Comparison of ENCODE assay signal across 19 cellular contexts in the genomic region with DNA sequence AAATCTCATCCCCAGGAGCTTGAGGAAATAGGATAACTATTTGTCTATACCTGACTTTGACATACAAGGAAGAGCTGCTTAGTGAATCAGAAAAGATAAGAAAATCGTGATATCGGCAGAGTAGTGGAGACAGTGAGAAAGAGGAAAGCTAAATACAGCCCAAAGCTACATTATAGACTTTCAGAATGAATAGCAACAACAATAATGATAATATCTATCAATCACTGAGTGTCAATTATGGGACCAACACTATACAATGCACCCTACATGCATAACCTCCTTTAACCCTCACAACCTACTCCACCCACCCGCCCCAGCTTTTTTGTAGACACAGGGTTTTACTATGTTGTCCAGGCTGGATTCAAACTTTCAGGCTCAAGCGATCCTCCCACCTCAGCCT.
DNase-seq lines count a peak whose midpoint lies in the region; ATAC-seq and TF ChIP-seq lines count a peak whose summit lies in the region.
"Had no signal": no experiment of that assay in that cellular context is flagged by ENCODE, and none has a peak within 500 bp of the region (broad histone marks: within the 10 kb centered on the region; RNA-seq: fewer than 3 reads in every experiment).

No MANE protein-coding gene starts in this region.

- peak overlapping the region; percentile 51; the same call in 1 of the 2 replicates for H3K27ac ChIP-seq in C4-2B

- peaks cover 5% of the 10 kb centered on the region for H3K9me3 Mint-ChIP-seq in stimulated activated effector memory CD8-positive, alpha-beta T cell treated with anti-CD3 and anti-CD28 coated beads, Interleukin-12 subunit alpha, Interleukin-12 subunit beta, amount 100 ng/mL, for 72 hours
- H3K9me3 Mint-ChIP-seq: CD4-positive, alpha-beta T cell; T-cell had no signal

- ATAC-seq in GM18909 (IDR thresholded peaks at IDR 0.05; ENCODE audit: poor library complexity, unreplicated experiment) = peak; percentile 37
- ATAC-seq in HG03378 (IDR thresholded peaks at IDR 0.05; ENCODE audit: unreplicated experiment) = peak; percentile 44
- ATAC-seq in stimulated activated effector memory CD8-positive, alpha-beta T cell treated with anti-CD3 and anti-CD28 coated beads, Interleukin-12 subunit alpha, Interleukin-12 subunit beta, amount 100 ng/mL, for 72 hours = no peak
- ATAC-seq in omental fat pad (ENCODE audit: low FRiP score) = no peak
- ATAC-seq in Right ventricle myocardium inferior = no peak
- ATAC-seq: T-cell had no signal

- no peaks in the 10 kb centered on the region for H3K36me3 Mint-ChIP-seq in stimulated activated effector memory CD8-positive, alpha-beta T cell treated with anti-CD3 and anti-CD28 coated beads, Interleukin-12 subunit alpha, Interleukin-12 subunit beta, amount 100 ng/mL, for 72 hours

- intact Hi-C loops in Right ventricle myocardium inferior (cut with DNase I) = no loop called here

- no peak for DNase-seq in stimulated activated effector memory CD8-positive, alpha-beta T cell treated with anti-CD3 and anti-CD28 coated beads, Interleukin-12 subunit alpha, Interleukin-12 subunit beta, amount 100 ng/mL, for 72 hours (ENCODE audit: low spot score in 2 of 2)
- no peak for DNase-seq in omental fat pad (ENCODE audit: low spot score)
- DNase-seq in Right ventricle myocardium inferior (ENCODE audit: missing footprints) = no peak
- DNase-seq in superior temporal gyrus (ENCODE audit: extremely low spot score) = no peak
- DNase-seq: CD4-positive, alpha-beta T cell; H7; IMR-90; Karpas-422; MG63; NCI-H1092; NCI-H146; NCI-H2081; NCI-H510A treated with DMSO at 0.1 percent for 48 hours; SHP77; SK-N-SH; T-cell had no signal

- TF ChIP-seq CTCF in C4-2B (conservative IDR thresholded peaks at IDR 0.05) = no peak
- no peak for TF ChIP-seq CTCF in omental fat pad (IDR thresholded peaks at IDR 0.05)

- peaks cover 48% of the 10 kb centered on the region for H3K4me1 Mint-ChIP-seq in stimulated activated effector memory CD8-positive, alpha-beta T cell treated with anti-CD3 and anti-CD28 coated beads, Interleukin-12 subunit alpha, Interleukin-12 subunit beta, amount 100 ng/mL, for 72 hours

- no peak overlapping the region for H3K4me3 Mint-ChIP-seq in stimulated activated effector memory CD8-positive, alpha-beta T cell treated with anti-CD3 and anti-CD28 coated beads, Interleukin-12 subunit alpha, Interleukin-12 subunit beta, amount 100 ng/mL, for 72 hours
- H3K4me3 Mint-ChIP-seq: CD4-positive, alpha-beta T cell; T-cell had no signal

- H3K27ac Mint-ChIP-seq in stimulated activated effector memory CD8-positive, alpha-beta T cell treated with anti-CD3 and anti-CD28 coated beads, Interleukin-12 subunit alpha, Interleukin-12 subunit beta, amount 100 ng/mL, for 72 hours = peak overlapping the region; percentile 38
- H3K27ac Mint-ChIP-seq: CD4-positive, alpha-beta T cell had no signal

Comparison
In these comparisons a context has a peak if more than half of its experiments do, and no peak if none do; other contexts are left out.
1. ATAC-seq: peak in GM18909 (single experiment) and HG03378 (single experiment); none in stimulated activated effector memory CD8-positive, alpha-beta T cell treated with anti-CD3 and anti-CD28 coated beads, Interleukin-12 subunit alpha, Interleukin-12 subunit beta, amount 100 ng/mL, for 72 hours (single experiment), omental fat pad (single experiment) and Right ventricle myocardium inferior (single experiment).